In genomic region chr3:154781595-154781994, GRCh38 we compare ENCODE assay signal across 2 cellular contexts.
TF ChIP-seq lines count a peak whose summit lies in the region.

No MANE protein-coding gene starts in this region.

TF ChIP-seq in HepG2, 621 proteins besides CTCF, POLR2A, EP300 and RAD21 (continued from another document):
- no peak for TF ChIP-seq ZNF800 (CRISPR knock-in tag; IDR thresholded peaks at IDR 0.05)
- TF ChIP-seq HMGXB3 (CRISPR knock-in tag; IDR thresholded peaks at IDR 0.05; ENCODE audit: borderline replicate concordance) = no peak
- TF ChIP-seq ZNF333 (CRISPR knock-in tag; IDR thresholded peaks at IDR 0.05; ENCODE audit: borderline replicate concordance) = no peak
- TF ChIP-seq ZSCAN20 (CRISPR knock-in tag; IDR thresholded peaks at IDR 0.05; ENCODE audit: borderline replicate concordance) = no peak

TF ChIP-seq in WTC11, 78 proteins besides CTCF, POLR2A, EP300 and RAD21 (continued from another document):
- TF ChIP-seq FOXJ3 (CRISPR knock-in tag; IDR thresholded peaks at IDR 0.05; ENCODE audit: borderline replicate concordance) (no peak), E2F1 (CRISPR knock-in tag; IDR thresholded peaks at IDR 0.05) (no peak), ETV6 (CRISPR knock-in tag; IDR thresholded peaks at IDR 0.05) (no peak), USF2 (CRISPR knock-in tag; IDR thresholded peaks at IDR 0.05) (no peak), ZNF263 (CRISPR knock-in tag; IDR thresholded peaks at IDR 0.05; ENCODE audit: low read depth) (no peak)
